21 cellular contexts compared by ENCODE assay signal in the genomic region with DNA sequence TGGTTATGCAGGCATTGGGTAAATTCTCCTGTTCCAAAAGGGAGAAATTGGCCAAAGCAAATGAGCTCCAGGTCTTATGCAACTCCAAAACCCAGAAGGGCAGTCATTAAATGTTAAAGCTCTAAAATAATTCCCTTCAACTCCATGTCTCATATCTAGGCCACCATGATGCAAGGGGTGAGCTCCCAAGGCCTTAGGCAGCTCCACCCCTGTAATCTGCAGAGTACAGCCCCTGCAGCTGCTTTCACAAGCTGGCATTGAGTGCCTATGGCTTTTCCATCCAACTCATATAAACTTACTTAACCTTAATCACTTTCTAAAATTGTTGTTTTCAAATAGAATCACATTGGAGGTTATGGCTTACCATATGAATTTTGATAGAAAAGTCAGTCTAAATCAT.
"Had no signal": no experiment of that assay in that cellular context is flagged by ENCODE, and none has a peak within 500 bp of the region (broad histone marks: within the 10 kb centered on the region; RNA-seq: fewer than 3 reads in every experiment).

No MANE protein-coding gene starts in this region.

- H3K27me3 ChIP-seq: testis, uterus had no signal

- H3K36me3 ChIP-seq: esophagus squamous epithelium, spleen, tibial artery, upper lobe of right lung, uterus had no signal

- H3K27ac ChIP-seq: esophagus squamous epithelium, neural progenitor cell, psoas muscle, skin epidermis, spleen, testis, tibial artery, upper lobe of right lung, uterus had no signal

- H3K27ac Mint-ChIP-seq: effector memory CD8-positive, alpha-beta T cell; memory B cell; natural killer cell; neural progenitor cell; stimulated activated memory B cell treated with anti-CD40 and anti-IgM and Interleukin-4, amounts not matched to agents 10 μg/mL and 1 μg/mL and 100 μg/mL, for 72 hours had no signal

- H3K4me1 Mint-ChIP-seq: neural progenitor cell had no signal

- ATAC-seq: effector memory CD8-positive, alpha-beta T cell; left lobe of liver; natural killer cell; psoas muscle; stimulated activated memory B cell treated with anti-CD40 and anti-IgM and Interleukin-4, amounts not matched to agents 10 μg/mL and 1 μg/mL and 100 μg/mL, for 72 hours; stimulated activated naive CD8-positive, alpha-beta T cell treated with anti-CD3 and anti-CD28 coated beads, Interleukin-15, Interleukin-2, amounts not matched to agents 100 U/mL and 50 U/mL, for 24 hours; upper lobe of right lung had no signal

- H3K36me3 Mint-ChIP-seq: natural killer cell had no signal

- DNase-seq: cortex of kidney; effector memory CD8-positive, alpha-beta T cell; erythroblast; esophagus squamous epithelium; natural killer cell; psoas muscle; right cardiac atrium; stimulated activated CD4-positive, alpha-beta T cell treated with anti-CD3 and anti-CD28 coated beads, Interleukin-4, amount 100 ng/mL, for 4 hours; stimulated activated naive CD8-positive, alpha-beta T cell treated with anti-CD3 and anti-CD28 coated beads, Interleukin-15, Interleukin-2, amounts not matched to agents 100 U/mL and 50 U/mL, for 24 hours; substantia nigra; testis; tibial artery; upper lobe of right lung; uterus had no signal

- H3K9me3 ChIP-seq: testis, uterus had no signal

- H3K4me1 ChIP-seq: esophagus squamous epithelium, neural progenitor cell, psoas muscle, testis, tibial artery, upper lobe of right lung, uterus had no signal

- H3K4me3 Mint-ChIP-seq: effector memory CD8-positive, alpha-beta T cell; memory B cell; natural killer cell; neural progenitor cell; stimulated activated memory B cell treated with anti-CD40 and anti-IgM and Interleukin-4, amounts not matched to agents 10 μg/mL and 1 μg/mL and 100 μg/mL, for 72 hours had no signal

- H3K4me3 ChIP-seq: esophagus squamous epithelium, lung, neural progenitor cell, psoas muscle, skin epidermis, spleen, testis, tibial artery, upper lobe of right lung, uterus had no signal
